8 cellular contexts compared by ENCODE assay signal in the genomic region with DNA sequence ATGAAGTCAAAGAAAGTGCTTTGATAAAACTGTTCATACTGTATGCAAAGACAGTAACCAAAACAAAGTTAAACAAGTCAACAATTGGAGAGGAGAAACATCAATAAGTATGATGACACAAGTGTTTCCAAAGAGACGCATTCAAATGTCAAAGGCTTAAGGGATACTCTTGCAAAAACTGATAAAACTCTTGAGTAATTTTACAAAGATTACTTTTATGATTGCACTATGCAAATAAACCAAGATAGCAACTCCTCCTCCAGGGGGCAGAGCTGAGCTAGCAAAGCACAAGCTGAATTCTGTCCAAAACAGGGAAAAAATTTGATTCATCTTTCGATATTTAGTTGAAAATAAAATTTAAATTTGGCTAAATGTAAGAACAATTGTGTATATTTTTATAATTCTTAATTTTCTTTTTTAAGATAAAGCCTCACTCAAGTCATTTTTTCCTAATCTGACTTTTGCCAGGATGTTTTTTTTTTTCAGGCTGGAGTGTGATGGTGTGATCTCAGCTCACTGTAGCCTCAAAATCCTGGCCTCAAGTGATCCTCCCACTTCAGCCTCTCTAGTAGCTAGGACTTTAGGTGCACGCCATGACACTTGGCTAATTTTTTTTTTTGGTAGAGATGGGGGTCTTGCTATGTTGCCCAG.
DNase-seq lines count a peak whose midpoint lies in the region; ATAC-seq and TF ChIP-seq lines count a peak whose summit lies in the region.

No MANE protein-coding gene starts in this region.

- DNase-seq in CD14-positive monocyte (ENCODE audit: low spot score) (no peak), Kasumi-1 (lab: John Stamatoyannopoulos, UW) (peak; percentile 26 to 49), endodermal cell (peak; percentile 68), GM19238 (ENCODE audit: insufficient read length, low spot score) (no peak)
- peak; percentile 6 for DNase-seq in activated CD4-positive, CD25-positive, alpha-beta regulatory T cell treated with anti-CD3 and anti-CD28 coated beads, Interleukin-2, amount 50 U/mL, for 16 hours (ENCODE audit: low read depth, low spot score)

- WGBS in endodermal cell (ENCODE audit: insufficient coverage in 1 of 2, insufficient read length in 1 of 2), 2 experiments, result 93 to 100% methylated on average over 1 to 3 of the region's 3 CpGs

- H3K36me3 ChIP-seq in endodermal cell (ENCODE audit: control insufficient read depth, insufficient read depth, low read length), result no peaks in the 10 kb centered on the region

- H3K4me1 Mint-ChIP-seq in CD14-positive monocyte, result no peaks in the 10 kb centered on the region
- H3K4me1 Mint-ChIP-seq in endodermal cell, result no peaks in the 10 kb centered on the region
- peaks cover 5% of the 10 kb centered on the region for H3K4me1 Mint-ChIP-seq in nephron

- no peaks in the 10 kb centered on the region for H3K9me3 ChIP-seq in endodermal cell (ENCODE audit: control insufficient read depth, low read length)

- H3K27me3 Mint-ChIP-seq in CD14-positive monocyte (ENCODE audit: low read depth in 3 of 3) (peaks cover 0 to 2% (median 0%) of the 10 kb centered on the region in 3 donors), endodermal cell (ENCODE audit: insufficient read depth) (no peaks in the 10 kb centered on the region), nephron (ENCODE audit: low read depth) (no peaks in the 10 kb centered on the region)

- H3K4me3 ChIP-seq in endodermal cell (ENCODE audit: low read length), result no peak overlapping the region

- H3K27ac Mint-ChIP-seq in CD14-positive monocyte (no peak overlapping the region), endodermal cell (no peak overlapping the region), nephron (no peak overlapping the region)

- TF ChIP-seq CTCF in CD14-positive monocyte (IDR thresholded peaks at IDR 0.05), result peak; percentile 86
- peak; percentile 89 for TF ChIP-seq CTCF in endodermal cell (conservative IDR thresholded peaks at IDR 0.05)
- peak; percentile 34 to 61 (median 45) for TF ChIP-seq CTCF in nephron (IDR thresholded peaks at IDR 0.05; ENCODE audit: unreplicated experiment in 3 of 3)

- H3K4me3 Mint-ChIP-seq in CD14-positive monocyte (no peak overlapping the region), endodermal cell (no peak overlapping the region), nephron (no peak overlapping the region)

- no peak overlapping the region for H3K9ac ChIP-seq in endodermal cell (ENCODE audit: extremely low read depth, low read length, poor library complexity, severe bottlenecking)

- intact Hi-C loops in CD14-positive monocyte (cut with micrococcal nuclease), result no loop called here

- no peaks in the 10 kb centered on the region for H3K27me3 ChIP-seq in endodermal cell (ENCODE audit: control insufficient read depth, insufficient read depth, low read length, poor library complexity, severe bottlenecking)

- H3K4me1 ChIP-seq in endodermal cell (ENCODE audit: control insufficient read depth, insufficient read depth, low read length), result no peaks in the 10 kb centered on the region

- ATAC-seq in GM18861 (IDR thresholded peaks at IDR 0.05; ENCODE audit: unreplicated experiment) (peak; percentile 62), GM21423 (IDR thresholded peaks at IDR 0.05; ENCODE audit: unreplicated experiment) (no peak)

- no peak overlapping the region for H3K27ac ChIP-seq in endodermal cell (ENCODE audit: low read depth, low read length)

- no peaks in the 10 kb centered on the region for H3K9me3 Mint-ChIP-seq in CD14-positive monocyte
- no peaks in the 10 kb centered on the region for H3K9me3 Mint-ChIP-seq in endodermal cell
- no peaks in the 10 kb centered on the region for H3K9me3 Mint-ChIP-seq in nephron

- H3K36me3 Mint-ChIP-seq in CD14-positive monocyte, result no peaks in the 10 kb centered on the region
- no peaks in the 10 kb centered on the region for H3K36me3 Mint-ChIP-seq in endodermal cell (ENCODE audit: low read depth)
- H3K36me3 Mint-ChIP-seq in nephron (ENCODE audit: low read depth), result no peaks in the 10 kb centered on the region

Comparison
In these comparisons a context has a peak if more than half of its experiments do, and no peak if none do; other contexts are left out.
1. DNase-seq: peak in Kasumi-1 (2 of 2), activated CD4-positive, CD25-positive, alpha-beta regulatory T cell treated with anti-CD3 and anti-CD28 coated beads, Interleukin-2, amount 50 U/mL, for 16 hours (single experiment) and endodermal cell (single experiment); none in CD14-positive monocyte (single experiment) and GM19238 (single experiment).
2. Peak in every context shown above with its lines, with median percentiles within 50 percentile points of each other: CTCF ChIP-seq.